20 cellular contexts compared by ENCODE assay signal in genomic region chr1:12013317-12013588, GRCh38. TPM values are rescaled to one million over a fixed set of nuclear protein-coding genes. Genes with fewer than 3 reads are reported as not detected.
DNase-seq lines count a peak whose midpoint lies in the region; TF ChIP-seq lines count a peak whose summit lies in the region.
"Had no signal": no experiment of that assay in that cellular context is flagged by ENCODE, and none has a peak within 500 bp of the region (broad histone marks: within the 10 kb centered on the region; RNA-seq: fewer than 3 reads in every experiment).

No MANE protein-coding gene starts in this region.

- peaks cover 0 to 6% (median 0%) of the 10 kb centered on the region in 11 experiments; a peak in 4 of 22 replicates for H3K9me3 ChIP-seq in BLaER1 treated with 17β-estradiol and CSF1 and Interleukin-3, amounts not matched to agents 10 nM and 100 nM (replicated peaks in 1 of 11)
- H3K9me3 ChIP-seq in neutrophil: no peaks in the 10 kb centered on the region
- H3K9me3 ChIP-seq: suprapubic skin had no signal

- H3K9ac ChIP-seq in BLaER1 treated with 17β-estradiol and CSF1 and Interleukin-3, amounts not matched to agents 10 nM and 100 nM: peak overlapping the region in 8 of 11 experiments; percentile 14 to 59 (median 44); a peak in 13 of 22 replicates

- H3K4me3 ChIP-seq in BLaER1 treated with 17β-estradiol and CSF1 and Interleukin-3, amounts not matched to agents 10 nM and 100 nM: no peak overlapping the region; a peak in 2 of 20 replicates
- no peak overlapping the region for H3K4me3 ChIP-seq in neutrophil (ENCODE audit: low read depth in 1 of 2, low read length in 1 of 2)
- H3K4me3 ChIP-seq: suprapubic skin had no signal

- H3K27me3 Mint-ChIP-seq in activated CD4-positive, alpha-beta T cell treated with anti-CD3 and anti-CD28 coated beads, Interleukin-2, amount 10 ng/mL, durations not matched to agents 7 days and 5 days: no peaks in the 10 kb centered on the region
- no peaks in the 10 kb centered on the region for H3K27me3 Mint-ChIP-seq in activated CD4-positive, alpha-beta memory T cell treated with anti-CD3 and anti-CD28 coated beads, Interleukin-2, amount 10 ng/mL, durations not matched to agents 7 days and 5 days

- TF ChIP-seq CTCF in neutrophil (IDR thresholded peaks at IDR 0.05) (no peak), GM20000 (IDR thresholded peaks at IDR 0.05; ENCODE audit: extremely low read depth, missing control alignments) (no peak)

- H3K4me1 Mint-ChIP-seq in activated CD4-positive, alpha-beta T cell treated with anti-CD3 and anti-CD28 coated beads, Interleukin-2, amount 10 ng/mL, durations not matched to agents 7 days and 5 days: peaks cover 30% of the 10 kb centered on the region
- H3K4me1 Mint-ChIP-seq in activated CD4-positive, alpha-beta memory T cell treated with anti-CD3 and anti-CD28 coated beads, Interleukin-2, amount 10 ng/mL, durations not matched to agents 7 days and 5 days: peaks cover 61% of the 10 kb centered on the region

- H3K27ac Mint-ChIP-seq in activated CD4-positive, alpha-beta T cell treated with anti-CD3 and anti-CD28 coated beads, Interleukin-2, amount 10 ng/mL, durations not matched to agents 7 days and 5 days: peak overlapping the region; percentile 61
- peak overlapping the region; percentile 95 for H3K27ac Mint-ChIP-seq in activated CD4-positive, alpha-beta memory T cell treated with anti-CD3 and anti-CD28 coated beads, Interleukin-2, amount 10 ng/mL, durations not matched to agents 7 days and 5 days

- peaks cover 0 to 15% (median 0%) of the 10 kb centered on the region in 11 experiments; a peak in 3 of 22 replicates for H4K20me1 ChIP-seq in BLaER1 treated with 17β-estradiol and CSF1 and Interleukin-3, amounts not matched to agents 10 nM and 100 nM

- no peaks in the 10 kb centered on the region for H3K27me3 ChIP-seq in BLaER1 treated with 17β-estradiol and CSF1 and Interleukin-3, amounts not matched to agents 10 nM and 100 nM
- no peaks in the 10 kb centered on the region for H3K27me3 ChIP-seq in neutrophil
- H3K27me3 ChIP-seq: foreskin keratinocyte, suprapubic skin had no signal

- no peaks in the 10 kb centered on the region for H3K9me3 Mint-ChIP-seq in activated CD4-positive, alpha-beta T cell treated with anti-CD3 and anti-CD28 coated beads, Interleukin-2, amount 10 ng/mL, durations not matched to agents 7 days and 5 days
- H3K9me3 Mint-ChIP-seq in activated CD4-positive, alpha-beta memory T cell treated with anti-CD3 and anti-CD28 coated beads, Interleukin-2, amount 10 ng/mL, durations not matched to agents 7 days and 5 days: no peaks in the 10 kb centered on the region

- peaks cover 37 to 56% (median 47%) of the 10 kb centered on the region in 11 experiments for H3K36me3 ChIP-seq in BLaER1 treated with 17β-estradiol and CSF1 and Interleukin-3, amounts not matched to agents 10 nM and 100 nM
- H3K36me3 ChIP-seq in neutrophil: peaks cover 66% of the 10 kb centered on the region

- H3K27ac ChIP-seq in BLaER1 treated with 17β-estradiol and CSF1 and Interleukin-3, amounts not matched to agents 10 nM and 100 nM: peak overlapping the region; percentile 14 to 77 (median 62); a peak in 18 of 22 replicates
- H3K27ac ChIP-seq in neutrophil: peak overlapping the region; percentile 31
- H3K27ac ChIP-seq: suprapubic skin, VCaP had no signal

- POLR2A ChIA-PET in activated CD4-positive, alpha-beta T cell treated with anti-CD3 and anti-CD28 coated beads, Interleukin-2, amount 10 ng/mL, durations not matched to agents 7 days and 5 days (lab: Charles Lee): no interaction called here
- POLR2A ChIA-PET in activated CD4-positive, alpha-beta memory T cell treated with anti-CD3 and anti-CD28 coated beads, Interleukin-2, amount 10 ng/mL, durations not matched to agents 7 days and 5 days (lab: Charles Lee): interaction anchor here (0.6 to 6.5 kb wide), 6 partner anchors 9 to 605 kb away, joined by 3 to 66 read pairs (median 3); partner anchors contain the start of genes DHRS3 and MFN2

- peaks cover 38 to 58% (median 48%) of the 10 kb centered on the region in 10 experiments for H3K4me1 ChIP-seq in BLaER1 treated with 17β-estradiol and CSF1 and Interleukin-3, amounts not matched to agents 10 nM and 100 nM
- peaks cover 0 to 5% of the 10 kb centered on the region in 2 experiments for H3K4me1 ChIP-seq in neutrophil (ENCODE audit: control insufficient read depth in 1 of 2, insufficient read depth in 1 of 2, low read depth in 1 of 2, low read length in 1 of 2)
- H3K4me1 ChIP-seq: suprapubic skin had no signal

- peaks cover 41% of the 10 kb centered on the region for H3K36me3 Mint-ChIP-seq in activated CD4-positive, alpha-beta T cell treated with anti-CD3 and anti-CD28 coated beads, Interleukin-2, amount 10 ng/mL, durations not matched to agents 7 days and 5 days (ENCODE audit: low read depth)
- peaks cover 59% of the 10 kb centered on the region for H3K36me3 Mint-ChIP-seq in activated CD4-positive, alpha-beta memory T cell treated with anti-CD3 and anti-CD28 coated beads, Interleukin-2, amount 10 ng/mL, durations not matched to agents 7 days and 5 days (ENCODE audit: low read depth)

- CTCF ChIA-PET in activated CD4-positive, alpha-beta T cell treated with anti-CD3 and anti-CD28 coated beads, Interleukin-2, amount 10 ng/mL, durations not matched to agents 7 days and 5 days (lab: Charles Lee): interaction anchor here (0.6 to 1.3 kb wide), 4 partner anchors 8 to 88 kb away, joined by 3 to 4 read pairs (median 3); no protein-coding TSS in a partner anchor
- CTCF ChIA-PET in activated CD4-positive, alpha-beta memory T cell treated with anti-CD3 and anti-CD28 coated beads, Interleukin-2, amount 10 ng/mL, durations not matched to agents 7 days and 5 days (lab: Charles Lee): no interaction called here

- peak overlapping the region; percentile 61 to 85 (median 80); a peak in 21 of 22 replicates for H3K4me2 ChIP-seq in BLaER1 treated with 17β-estradiol and CSF1 and Interleukin-3, amounts not matched to agents 10 nM and 100 nM

- no peak for DNase-seq in activated CD4-positive, alpha-beta T cell treated with anti-CD3 and anti-CD28 coated beads, Interleukin-2, amount 10 ng/mL, durations not matched to agents 7 days and 5 days
- DNase-seq in activated CD4-positive, alpha-beta T cell treated with anti-CD3 and anti-CD28 coated beads, Interleukin-2, amount 50 U/mL, for 4 hours: no peak
- no peak for DNase-seq in activated CD4-positive, alpha-beta memory T cell treated with anti-CD3 and anti-CD28 coated beads, Interleukin-2, amount 10 ng/mL, durations not matched to agents 7 days and 5 days
- no peak for DNase-seq in GM20000 (ENCODE audit: low spot score)
- DNase-seq in T1000 (lab: John Stamatoyannopoulos, UW): no peak
- no peak for DNase-seq in NCI-H2227 treated with DMSO at 0.1 percent for 48 hours (lab: John Stamatoyannopoulos, UW)
- DNase-seq: activated effector memory CD4-positive, alpha-beta T cell treated with anti-CD3 and anti-CD28 coated beads, Interleukin-2, amount 50 U/mL, for 16 hours; effector CD4-positive, alpha-beta T cell; erythroblast; foreskin keratinocyte; hippocampal formation; MM.1S; NCI-H146; NCI-H69; stimulated activated CD4-positive, alpha-beta T cell treated with anti-CD3 and anti-CD28 coated beads, Interleukin-15, amount 100 ng/mL, for 24 hours had no signal

- no peak overlapping the region for H3K4me3 Mint-ChIP-seq in activated CD4-positive, alpha-beta T cell treated with anti-CD3 and anti-CD28 coated beads, Interleukin-2, amount 10 ng/mL, durations not matched to agents 7 days and 5 days
- no peak overlapping the region for H3K4me3 Mint-ChIP-seq in activated CD4-positive, alpha-beta memory T cell treated with anti-CD3 and anti-CD28 coated beads, Interleukin-2, amount 10 ng/mL, durations not matched to agents 7 days and 5 days

RNA-seq across cellular contexts. Expression of gene MIIP, which starts 6.0 kb away (rescaled TPM):
- 10 to 100 TPM; 33.7 to 43.7 TPM for total RNA-seq in activated CD4-positive, alpha-beta T cell treated with anti-CD3 and anti-CD28 coated beads, Interleukin-2, amount 10 ng/mL, durations not matched to agents 7 days and 5 days
- total RNA-seq in activated CD4-positive, alpha-beta memory T cell treated with anti-CD3 and anti-CD28 coated beads, Interleukin-2, amount 10 ng/mL, durations not matched to agents 7 days and 5 days: 10 to 100 TPM; 98.3 to 98.6 TPM

RNA-seq across cellular contexts. Expression of gene MFN2, which starts 33.0 kb away (rescaled TPM):
- 10 to 100 TPM; 46.3 to 60.3 TPM for total RNA-seq in activated CD4-positive, alpha-beta T cell treated with anti-CD3 and anti-CD28 coated beads, Interleukin-2, amount 10 ng/mL, durations not matched to agents 7 days and 5 days
- 10 to 100 TPM; 51.4 to 52.1 TPM for total RNA-seq in activated CD4-positive, alpha-beta memory T cell treated with anti-CD3 and anti-CD28 coated beads, Interleukin-2, amount 10 ng/mL, durations not matched to agents 7 days and 5 days

RNA-seq across cellular contexts. Expression of gene TNFRSF8, which starts 49.9 kb away (rescaled TPM):
- total RNA-seq in activated CD4-positive, alpha-beta T cell treated with anti-CD3 and anti-CD28 coated beads, Interleukin-2, amount 10 ng/mL, durations not matched to agents 7 days and 5 days: 1 to 10 TPM; 6.0 to 6.5 TPM
- 10 to 100 TPM; 32.9 to 34.3 TPM for total RNA-seq in activated CD4-positive, alpha-beta memory T cell treated with anti-CD3 and anti-CD28 coated beads, Interleukin-2, amount 10 ng/mL, durations not matched to agents 7 days and 5 days
- total RNA-seq: renal cortical epithelial cell had no signal

Comparison
In these comparisons a context has a peak if more than half of its experiments do, and no peak if none do; other contexts are left out.
1. RNA of gene TNFRSF8, which starts 49.9 kb away (total RNA-seq): 32.9 to 34.3 TPM in activated CD4-positive, alpha-beta memory T cell treated with anti-CD3 and anti-CD28 coated beads, Interleukin-2, amount 10 ng/mL, durations not matched to agents 7 days and 5 days; 6.0 to 6.5 TPM in activated CD4-positive, alpha-beta T cell treated with anti-CD3 and anti-CD28 coated beads, Interleukin-2, amount 10 ng/mL, durations not matched to agents 7 days and 5 days; every median in the first group is over 4 times any median in the second.